In the genomic region with DNA sequence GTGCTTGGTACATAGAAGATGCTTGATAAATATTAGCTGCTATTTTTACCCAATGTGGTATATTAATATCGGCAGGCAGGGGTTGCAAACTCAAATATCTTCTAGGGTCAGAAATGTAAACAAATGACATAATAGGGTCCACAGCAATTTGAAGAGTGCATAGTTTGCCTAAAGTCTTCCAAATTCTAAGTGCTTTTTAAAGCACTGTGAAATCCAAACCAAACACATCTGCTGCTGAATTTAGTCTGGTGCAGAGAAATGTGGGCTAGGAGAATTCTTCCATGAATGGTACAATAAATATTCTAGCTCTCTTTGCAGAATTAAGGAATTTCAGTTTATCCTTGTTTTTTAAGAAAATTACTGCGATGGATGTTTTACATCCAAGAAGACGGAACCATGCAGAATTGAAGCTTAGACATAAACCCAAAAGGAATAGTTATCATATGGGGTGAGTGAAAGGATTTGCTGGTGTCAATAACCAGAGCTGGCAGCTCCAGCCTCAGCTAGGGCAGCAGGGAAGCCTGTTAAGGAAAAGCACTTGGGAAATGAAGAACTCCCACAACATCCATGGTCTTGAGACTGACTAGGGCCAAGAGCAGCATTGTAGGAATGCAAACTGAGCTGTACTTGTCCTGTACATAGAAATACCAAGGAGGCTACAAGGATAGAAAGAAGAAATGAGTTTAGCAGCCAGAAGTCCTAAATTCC, we compare ENCODE assay signal across 22 cellular contexts.
"Had no signal": no experiment of that assay in that cellular context is flagged by ENCODE, and none has a peak within 500 bp of the region (broad histone marks: within the 10 kb centered on the region; RNA-seq: fewer than 3 reads in every experiment).

No MANE protein-coding gene starts in this region.

- H3K9me3 ChIP-seq: neutrophil, psoas muscle, right lobe of liver, suprapubic skin, tibial artery, upper lobe of left lung, uterus had no signal

- FAIRE-seq: endothelial cell of umbilical vein had no signal

- H3K27me3 ChIP-seq: neutrophil, right lobe of liver, suprapubic skin, tibial artery, upper lobe of left lung, uterus had no signal

- DNase-seq: effector CD4-positive, alpha-beta T cell; endodermal cell; erythroblast; foreskin melanocyte; head of caudate nucleus; hypothalamus; islet precursor cell; mammary epithelial cell; naive thymus-derived CD8-positive, alpha-beta T cell; psoas muscle; retina; right lobe of liver; stimulated activated CD4-positive, alpha-beta T cell treated with anti-CD3 and anti-CD28 coated beads, Interleukin-2, amount 100 ng/mL, for 48 hours; stimulated activated naive CD4-positive, alpha-beta T cell treated with Interleukin-2 at 50 U/mL for 16 hours; tibial artery; upper lobe of left lung; uterus had no signal

- H3K36me3 ChIP-seq: neutrophil, right lobe of liver, suprapubic skin, tibial artery, upper lobe of left lung, uterus had no signal

- ATAC-seq: left lobe of liver; naive thymus-derived CD8-positive, alpha-beta T cell; psoas muscle; right lobe of liver had no signal

- H3K27ac ChIP-seq: neutrophil, psoas muscle, right lobe of liver, suprapubic skin, upper lobe of left lung, uterus had no signal

- H3K4me3 ChIP-seq: coronary artery, psoas muscle, right lobe of liver, suprapubic skin, tibial artery, upper lobe of left lung, uterus had no signal

- H3K4me1 ChIP-seq: psoas muscle, suprapubic skin, uterus had no signal
